Comparison of ENCODE assay signal across 8 cellular contexts in the genomic region with DNA sequence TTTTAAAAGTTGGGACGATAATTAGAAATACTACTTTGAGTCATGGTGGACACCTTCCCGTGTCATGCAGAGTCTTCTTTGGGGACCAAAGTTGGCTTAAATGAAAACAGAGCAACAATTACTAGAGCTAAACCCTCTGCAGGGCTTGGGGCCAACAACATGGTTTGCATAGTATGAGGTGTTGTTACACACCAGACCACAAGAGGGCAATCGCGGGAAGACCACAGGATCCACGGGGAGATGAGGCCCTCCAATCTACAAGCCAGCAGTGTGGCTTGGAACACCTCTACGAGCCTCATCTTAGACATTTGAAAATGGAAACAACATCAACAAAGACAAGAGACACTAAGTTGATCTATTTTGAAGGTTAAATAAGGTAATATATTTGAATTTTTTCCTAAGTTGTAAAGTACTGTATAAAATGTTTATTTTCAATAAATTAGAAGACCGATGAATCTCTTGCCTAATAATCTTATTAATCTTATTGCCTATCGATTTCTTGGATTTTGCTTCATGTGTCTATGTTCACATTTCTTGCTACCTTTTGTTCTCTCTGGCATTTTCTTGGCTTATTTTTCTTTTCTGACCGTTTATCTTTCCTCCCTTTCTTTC. TPM values are rescaled to one million over a fixed set of nuclear protein-coding genes. Genes with fewer than 3 reads are reported as not detected.
DNase-seq lines count a peak whose midpoint lies in the region; TF ChIP-seq lines count a peak whose summit lies in the region.

No MANE protein-coding gene starts in this region.

- H2BK120ac ChIP-seq in neuronal stem cell (ENCODE audit: low read depth, low read length) = no peak overlapping the region

- H3K79me2 ChIP-seq in OCI-LY1 (ENCODE audit: insufficient read depth, low read length) (no peaks in the 10 kb centered on the region), fibroblast of lung (ENCODE audit: control insufficient read depth, insufficient read depth, low read length) (no peaks in the 10 kb centered on the region)

- H3K79me1 ChIP-seq in neuronal stem cell (ENCODE audit: low read depth, low read length) = no peaks in the 10 kb centered on the region

- H3K9me2 ChIP-seq in OCI-LY1 (ENCODE audit: low read depth, low read length) = no peaks in the 10 kb centered on the region

- no peak overlapping the region for H4K8ac ChIP-seq in neuronal stem cell (ENCODE audit: low read depth, low read length)

- H3F3A ChIP-seq in OCI-LY1 (ENCODE audit: insufficient read depth, low read length) = no peaks in the 10 kb centered on the region

- no peak overlapping the region for H3K9ac ChIP-seq in OCI-LY1 (ENCODE audit: low read length)
- no peak overlapping the region for H3K9ac ChIP-seq in fibroblast of lung (ENCODE audit: insufficient read depth, low read length)
- H3K9ac ChIP-seq in neuronal stem cell (ENCODE audit: low read depth, low read length, poor library complexity) = no peak overlapping the region

- H3K27me3 ChIP-seq in HL-60 (ENCODE audit: insufficient read depth, poor library complexity, severe bottlenecking) (no peaks in the 10 kb centered on the region), OCI-LY1 (ENCODE audit: insufficient read depth, low read length) (no peaks in the 10 kb centered on the region), fibroblast of lung (ENCODE audit: control insufficient read depth, insufficient read depth, low read length) (no peaks in the 10 kb centered on the region), neuronal stem cell (ENCODE audit: control insufficient read depth in 3 of 3, insufficient read depth in 3 of 3, low read depth in 1 of 3, low read length in 3 of 3) (no peaks in the 10 kb centered on the region)

- no peak overlapping the region for H2BK5ac ChIP-seq in neuronal stem cell (ENCODE audit: low read length)

- H3K36me3 ChIP-seq in OCI-LY1 (ENCODE audit: insufficient read depth, low read length) (no peaks in the 10 kb centered on the region), fibroblast of lung (ENCODE audit: control insufficient read depth, insufficient read depth, low read length) (no peaks in the 10 kb centered on the region), neuronal stem cell (replicated peaks in 1 of 2; ENCODE audit: control insufficient read depth in 2 of 2, insufficient read depth in 2 of 2, low read length in 2 of 2) (no peaks in the 10 kb centered on the region)

- no peak overlapping the region for H3K14ac ChIP-seq in neuronal stem cell (ENCODE audit: low read length)

- no peak overlapping the region for H3K18ac ChIP-seq in neuronal stem cell (ENCODE audit: low read length)

- H3K23ac ChIP-seq in neuronal stem cell (ENCODE audit: low read depth, low read length, poor library complexity) = no peak overlapping the region

- peak; percentile 51 for TF ChIP-seq CTCF in HL-60 (IDR thresholded peaks at IDR 0.05; ENCODE audit: insufficient read depth, low read length)
- TF ChIP-seq CTCF in OCI-LY1 (IDR thresholded peaks at IDR 0.05; ENCODE audit: low read length) = peak; percentile 67
- peak; percentile 67 to 82 for TF ChIP-seq CTCF in fibroblast of lung (conservative IDR thresholded peaks at IDR 0.05 in 1 of 2, IDR thresholded peaks at IDR 0.05 in 1 of 2; ENCODE audit: low read depth in 1 of 2, low read length in 2 of 2)

- H3K9me3 ChIP-seq in OCI-LY1 (ENCODE audit: low read length) (no peaks in the 10 kb centered on the region), fibroblast of lung (ENCODE audit: control insufficient read depth, insufficient read depth, low read depth, low read length) (no peaks in the 10 kb centered on the region), neuronal stem cell (replicated peaks in 1 of 2; ENCODE audit: control insufficient read depth in 2 of 2, insufficient read depth in 1 of 2, low read depth in 1 of 2, low read length in 2 of 2) (no peaks in the 10 kb centered on the region)

- no peak overlapping the region for H3K4ac ChIP-seq in neuronal stem cell (ENCODE audit: low read length)

- H4K20me1 ChIP-seq in OCI-LY1 (ENCODE audit: insufficient read depth, low read length) (no peaks in the 10 kb centered on the region), fibroblast of lung (ENCODE audit: control insufficient read depth, extremely low read depth, insufficient read depth, low read length) (no peaks in the 10 kb centered on the region)

- no peak overlapping the region for H2BK15ac ChIP-seq in neuronal stem cell (ENCODE audit: low read length)

- H3K4me2 ChIP-seq in OCI-LY1 (ENCODE audit: low read length) (no peak overlapping the region), fibroblast of lung (ENCODE audit: extremely low read depth, insufficient read depth, low read length) (no peak overlapping the region), neuronal stem cell (ENCODE audit: insufficient read depth, low read length, poor library complexity, severe bottlenecking) (no peak overlapping the region)

- no peak overlapping the region for H4K91ac ChIP-seq in neuronal stem cell (ENCODE audit: low read depth, low read length, poor library complexity)

- H3K4me3 ChIP-seq in HL-60 (replicated peaks; ENCODE audit: insufficient read depth, low read length) (no peak overlapping the region), OCI-LY1 (ENCODE audit: low read depth, low read length, poor library complexity, severe bottlenecking) (no peak overlapping the region), fibroblast of lung (replicated peaks in 1 of 4; ENCODE audit: control extremely low read depth in 1 of 4, insufficient read depth in 1 of 4, low read depth in 3 of 4, low read length in 4 of 4) (no peak overlapping the region), neuronal stem cell (ENCODE audit: low read length in 2 of 2) (no peak overlapping the region)

- peak; percentile 87 for DNase-seq in GM03348 (ENCODE audit: low spot score)
- DNase-seq in HL-60 (ENCODE audit: low read depth in 1 of 2, low spot score in 1 of 2) = peak; percentile 32 to 65
- peak; percentile 59 for DNase-seq in activated T-cell treated with anti-CD3 and anti-CD28 coated beads for 24 hours (ENCODE audit: low read depth)
- DNase-seq in fibroblast of lung (ENCODE audit: low read depth in 2 of 2) = peak; percentile 45 to 49
- DNase-seq in neuronal stem cell (ENCODE audit: low spot score) = peak; percentile 58
- DNase-seq in stromal cell of bone marrow (ENCODE audit: low read depth) = peak; percentile 51
- DNase-seq in cerebellar nuclear complex (lab: John Stamatoyannopoulos, UW) = no peak

- WGBS in neuronal stem cell (ENCODE audit: extremely low coverage in 2 of 2, insufficient read length in 2 of 2, insufficient replicate concordance in 1 of 2), 2 donors = no CpG with 5 or more reads among the region's 9 CpGs

- no peak overlapping the region for H3K27ac ChIP-seq in HL-60 (replicated peaks)
- H3K27ac ChIP-seq in OCI-LY1 (ENCODE audit: low read depth, low read length, poor library complexity, severe bottlenecking) = no peak overlapping the region
- H3K27ac ChIP-seq in fibroblast of lung (ENCODE audit: insufficient read depth, low read length) = no peak overlapping the region
- no peak overlapping the region for H3K27ac ChIP-seq in neuronal stem cell (replicated peaks; ENCODE audit: low read length)

- no peak overlapping the region for H2AK5ac ChIP-seq in neuronal stem cell (ENCODE audit: low read depth, low read length)

- H2BK12ac ChIP-seq in neuronal stem cell (ENCODE audit: low read length) = no peak overlapping the region

- H2AFZ ChIP-seq in OCI-LY1 (ENCODE audit: low read length) (no peak overlapping the region), fibroblast of lung (ENCODE audit: low read length) (no peak overlapping the region), neuronal stem cell (ENCODE audit: low read length) (no peak overlapping the region)

- no peaks in the 10 kb centered on the region for H3K4me1 ChIP-seq in OCI-LY1 (ENCODE audit: insufficient read depth, low read length, severe bottlenecking)
- peaks cover 2% of the 10 kb centered on the region for H3K4me1 ChIP-seq in fibroblast of lung (ENCODE audit: control insufficient read depth, extremely low read depth, insufficient read depth, low read length)
- H3K4me1 ChIP-seq in neuronal stem cell (ENCODE audit: control insufficient read depth in 2 of 2, insufficient read depth in 1 of 2, low read depth in 1 of 2, low read length in 2 of 2) = no peaks in the 10 kb centered on the region

RNA-seq across cellular contexts. Expression of a gene that starts 8.2 kb away (rescaled TPM):
- 0.17 TPM in 1 of 2 replicates, not detected in the other for total RNA-seq in fibroblast of lung
- 0.12 TPM in 1 of 2 replicates, not detected in the other for polyA plus RNA-seq in fibroblast of lung
- polyA plus RNA-seq in fibroblast of lung (2012) = 0.36 TPM in 1 of 2 replicates, not detected in the other
- not detected in 2 replicates for polyA minus RNA-seq in fibroblast of lung (ENCODE audit: low replicate concordance)
- polyA plus RNA-seq in neuronal stem cell (2013, experiment 1 of 2) = not detected
- polyA plus RNA-seq in neuronal stem cell (2013, experiment 2 of 2) = not detected

RNA-seq across cellular contexts. Expression of a gene that starts 10.1 kb away (rescaled TPM):
- total RNA-seq in fibroblast of lung = not detected in 2 replicates
- not detected in 2 replicates for polyA plus RNA-seq in fibroblast of lung
- not detected in 2 replicates for polyA plus RNA-seq in fibroblast of lung (2012)
- not detected in 2 replicates for polyA minus RNA-seq in fibroblast of lung (ENCODE audit: low replicate concordance)
- not detected for polyA plus RNA-seq in neuronal stem cell (2013, experiment 1 of 2)
- not detected for polyA plus RNA-seq in neuronal stem cell (2013, experiment 2 of 2)

RNA-seq across cellular contexts. Expression of a gene that starts 27.3 kb away (rescaled TPM):
- not detected in 2 replicates for total RNA-seq in fibroblast of lung
- polyA plus RNA-seq in fibroblast of lung = not detected in 2 replicates
- not detected in 2 replicates for polyA plus RNA-seq in fibroblast of lung (2012)
- not detected in 2 replicates for polyA minus RNA-seq in fibroblast of lung (ENCODE audit: low replicate concordance)
- polyA plus RNA-seq in neuronal stem cell (2013, experiment 1 of 2) = not detected
- not detected for polyA plus RNA-seq in neuronal stem cell (2013, experiment 2 of 2)

RNA-seq across cellular contexts. Expression of a gene that starts 38.4 kb away (rescaled TPM):
- total RNA-seq in fibroblast of lung = not detected in 2 replicates
- polyA plus RNA-seq in fibroblast of lung = 0.10 and 0.34 TPM in 2 replicates
- 0.06 and 0.39 TPM in 2 replicates for polyA plus RNA-seq in fibroblast of lung (2012)
- not detected in 2 replicates for polyA minus RNA-seq in fibroblast of lung (ENCODE audit: low replicate concordance)
- polyA plus RNA-seq in neuronal stem cell (2013, experiment 1 of 2) = not detected
- polyA plus RNA-seq in neuronal stem cell (2013, experiment 2 of 2) = not detected

RNA-seq across cellular contexts. Expression of a gene that starts 42.6 kb away (rescaled TPM):
- not detected in 2 replicates for total RNA-seq in fibroblast of lung
- not detected in 2 replicates for polyA plus RNA-seq in fibroblast of lung
- polyA plus RNA-seq in fibroblast of lung (2012) = not detected in 2 replicates
- polyA minus RNA-seq in fibroblast of lung (ENCODE audit: low replicate concordance) = not detected in 2 replicates
- not detected for polyA plus RNA-seq in neuronal stem cell (2013, experiment 1 of 2)
- polyA plus RNA-seq in neuronal stem cell (2013, experiment 2 of 2) = not detected

Comparison
In these comparisons a context has a peak if more than half of its experiments do, and no peak if none do; other contexts are left out.
1. DNase-seq: peak in GM03348 (single experiment), HL-60 (2 of 2), activated T-cell treated with anti-CD3 and anti-CD28 coated beads for 24 hours (single experiment), fibroblast of lung (2 of 2), neuronal stem cell (single experiment) and stromal cell of bone marrow (single experiment); none in cerebellar nuclear complex (0 of 2).
2. Peak in every context shown above with its lines, with median percentiles within 50 percentile points of each other: CTCF ChIP-seq.